Comparison of ENCODE assay signal across 8 cellular contexts in the genomic region with DNA sequence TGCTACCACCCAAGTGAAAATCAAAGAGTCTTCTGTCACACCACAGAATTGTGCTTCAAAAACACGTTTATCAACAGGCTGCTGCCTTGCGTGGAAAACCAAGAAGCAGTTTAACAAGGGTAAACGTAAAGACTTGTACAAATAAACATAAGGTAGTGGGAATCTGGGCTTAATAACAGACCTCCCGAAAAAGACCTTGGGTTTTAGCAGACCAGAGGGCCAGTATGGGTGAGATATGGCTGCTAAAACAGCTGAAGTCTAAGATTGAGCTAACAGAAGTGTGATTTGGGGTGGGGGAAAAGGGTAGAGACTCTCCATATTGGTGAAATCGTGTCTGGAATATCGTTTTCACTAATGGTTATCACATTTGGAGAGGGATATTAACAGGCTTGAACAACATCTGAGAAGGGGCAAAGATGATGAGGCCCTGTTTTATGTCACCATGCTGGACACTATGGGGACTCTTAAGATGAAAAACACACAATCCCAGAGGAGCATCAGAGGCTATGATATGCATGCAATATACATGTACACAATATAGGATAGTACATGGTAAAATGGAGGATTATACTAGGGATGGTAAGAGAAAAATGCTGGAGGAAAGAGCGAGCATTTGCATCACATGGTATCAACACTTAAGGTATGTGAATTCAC. TPM values are rescaled to one million over a fixed set of nuclear protein-coding genes. Genes with fewer than 3 reads are reported as not detected.
DNase-seq lines count a peak whose midpoint lies in the region; ATAC-seq, FAIRE-seq and TF ChIP-seq lines count a peak whose summit lies in the region.

No MANE protein-coding gene starts in this region.

- no peak overlapping the region for H4K91ac ChIP-seq in H9 (ENCODE audit: insufficient read length, low read depth, low read length)

- no CpG with 5 or more reads among the region's 7 CpGs for WGBS in H9 (ENCODE audit: extremely low coverage, insufficient read length, low lambda C conversion rate)
- WGBS in iPS DF 6.9 (ENCODE audit: insufficient coverage, insufficient read length) = no CpG with 5 or more reads among the region's 7 CpGs
- WGBS in small intestine, 3 donors = 33 to 46% (median 45%) methylated on average over 7 of the region's 7 CpGs

- ATAC-seq in HG02759 (IDR thresholded peaks at IDR 0.05; ENCODE audit: unreplicated experiment) (no peak), GM18502 (IDR thresholded peaks at IDR 0.05; ENCODE audit: poor library complexity, unreplicated experiment) (no peak)

- H3K9me3 ChIP-seq in H9 (ENCODE audit: control insufficient read depth, low read depth, low read length) (no peaks in the 10 kb centered on the region), iPS DF 6.9 (ENCODE audit: control insufficient read depth, insufficient read depth, low read length) (no peaks in the 10 kb centered on the region), small intestine (ENCODE audit: control insufficient read depth, low read depth) (no peaks in the 10 kb centered on the region)

- peaks cover 43 to 48% of the 10 kb centered on the region in 2 experiments for H3K4me1 Mint-ChIP-seq in H9
- H3K4me1 Mint-ChIP-seq in activated CD4-positive, alpha-beta memory T cell treated with anti-CD3 and anti-CD28 coated beads for 36 hours (ENCODE audit: low read depth) = peaks cover 46% of the 10 kb centered on the region

- H3K27ac ChIP-seq in H9 (ENCODE audit: insufficient read length, low read depth, low read length) = no peak overlapping the region
- H3K27ac ChIP-seq in iPS DF 6.9 (ENCODE audit: low read length) = no peak overlapping the region
- peak overlapping the region; percentile 88 to 91 for H3K27ac ChIP-seq in small intestine (ENCODE audit: low read depth in 1 of 2, low read length in 1 of 2)

- POLR2A ChIA-PET in activated CD4-positive, alpha-beta memory T cell treated with anti-CD3 and anti-CD28 coated beads for 36 hours (lab: Charles Lee) = interaction anchor here (1.6 to 3.2 kb wide), 4 partner anchors 23 to 58 kb away, joined by 6 to 24 read pairs (median 8); partner anchors contain the start of genes CAPZA1 and ST7L

- H3K4me3 ChIP-seq in iPS DF 6.9 (ENCODE audit: low read length) (peak overlapping the region; percentile 54; the same call in 1 of the 2 replicates), small intestine (ENCODE audit: low read depth in 1 of 2, low read length in 2 of 2) (peak overlapping the region; percentile 87 to 93)

- H2BK5ac ChIP-seq in H9 (ENCODE audit: insufficient read length, low read length) = no peak overlapping the region

- peak overlapping the region; percentile 95; the same call in 1 of the 2 replicates for H3K14ac ChIP-seq in H9 (ENCODE audit: insufficient read depth, low read length)

- peak overlapping the region; percentile 77 to 86 for H3K4me3 Mint-ChIP-seq in H9
- peak overlapping the region; percentile 96 for H3K4me3 Mint-ChIP-seq in activated CD4-positive, alpha-beta memory T cell treated with anti-CD3 and anti-CD28 coated beads for 36 hours

- H3K4me1 ChIP-seq in H9 (ENCODE audit: insufficient read depth, low read length) (peaks cover 6% of the 10 kb centered on the region), iPS DF 6.9 (ENCODE audit: control insufficient read depth, insufficient read depth, low read length) (peaks cover 1% of the 10 kb centered on the region; the same call in 1 of the 2 replicates), small intestine (ENCODE audit: control insufficient read depth in 2 of 2, insufficient read depth in 1 of 2, low read depth in 1 of 2, low read length in 1 of 2) (peaks cover 3 to 5% of the 10 kb centered on the region in 2 donors)

- no peak overlapping the region for H3K27ac Mint-ChIP-seq in H9
- H3K27ac Mint-ChIP-seq in activated CD4-positive, alpha-beta memory T cell treated with anti-CD3 and anti-CD28 coated beads for 36 hours = peak overlapping the region; percentile 61

- no peak overlapping the region for H3K23ac ChIP-seq in H9 (ENCODE audit: insufficient read length, low read depth, low read length)

- H2AK5ac ChIP-seq in H9 (ENCODE audit: insufficient read length, low read length) = no peak overlapping the region

- H2AFZ ChIP-seq in H9 (ENCODE audit: low read length) = peak overlapping the region; percentile 35

- H3T11ph ChIP-seq in H9 (ENCODE audit: low read length) = no peak overlapping the region

- no peak overlapping the region for H2BK15ac ChIP-seq in H9 (ENCODE audit: low read depth, low read length)

- no peak for FAIRE-seq in small intestine (lab: Jason Lieb, UNC)

- peaks cover 14% of the 10 kb centered on the region for H3K23me2 ChIP-seq in H9 (ENCODE audit: insufficient read length, low read depth, low read length, poor library complexity, severe bottlenecking)

- no peak for TF ChIP-seq CTCF in H9 (conservative IDR thresholded peaks at IDR 0.05)

- H3K4ac ChIP-seq in H9 (ENCODE audit: low read depth, low read length) = no peak overlapping the region

- DNase-seq in H9 = no peak
- no peak for DNase-seq in activated CD4-positive, alpha-beta memory T cell treated with anti-CD3 and anti-CD28 coated beads for 36 hours
- no peak for DNase-seq in iPS DF 6.9 (ENCODE audit: low read depth, low spot score)
- DNase-seq in small intestine = no peak
- no peak for DNase-seq in 8988T
- DNase-seq in NCI-H2107 (lab: John Stamatoyannopoulos, UW) = no peak

- H2BK120ac ChIP-seq in H9 (ENCODE audit: low read depth, low read length, poor library complexity, severe bottlenecking) = no peak overlapping the region

- CTCF ChIA-PET in activated CD4-positive, alpha-beta memory T cell treated with anti-CD3 and anti-CD28 coated beads for 36 hours (lab: Charles Lee) = interaction anchor here (1.0 to 1.9 kb wide), 8 partner anchors 14 to 397 kb away, joined by 3 to 7 read pairs (median 3); partner anchors contain the start of genes LRIG2 and PPM1J

- H3K9me3 Mint-ChIP-seq in H9 = no peaks in the 10 kb centered on the region
- H3K9me3 Mint-ChIP-seq in activated CD4-positive, alpha-beta memory T cell treated with anti-CD3 and anti-CD28 coated beads for 36 hours = no peaks in the 10 kb centered on the region

- peak overlapping the region; percentile 79 for H3K9ac ChIP-seq in H9 (ENCODE audit: extremely low read depth, insufficient read length, low read length)

- H3K36me3 ChIP-seq in iPS DF 6.9 (ENCODE audit: control insufficient read depth, insufficient read depth, low read length) = no peaks in the 10 kb centered on the region
- peaks cover 0 to 3% of the 10 kb centered on the region in 2 donors for H3K36me3 ChIP-seq in small intestine (ENCODE audit: control insufficient read depth in 2 of 2, insufficient read depth in 2 of 2, low read length in 2 of 2)

- intact Hi-C loops in activated CD4-positive, alpha-beta memory T cell treated with anti-CD3 and anti-CD28 coated beads for 36 hours (cut with micrococcal nuclease) = loop anchor here (2.0 to 10.0 kb wide), 2 partner anchors 29 to 171 kb away; partner anchors contain the start of gene WNT2B

- peaks cover 6% of the 10 kb centered on the region; the same call in 1 of the 2 replicates for H3K27me3 ChIP-seq in H9 (ENCODE audit: insufficient read depth, low read length)
- no peaks in the 10 kb centered on the region for H3K27me3 ChIP-seq in iPS DF 6.9 (ENCODE audit: control insufficient read depth, insufficient read depth, low read length)
- no peaks in the 10 kb centered on the region for H3K27me3 ChIP-seq in small intestine (ENCODE audit: control insufficient read depth in 2 of 2, insufficient read depth in 2 of 2, low read length in 2 of 2)

- no peak overlapping the region for H2BK20ac ChIP-seq in H9 (ENCODE audit: low read depth, low read length, poor library complexity, severe bottlenecking)

- no peak overlapping the region for H3K56ac ChIP-seq in H9 (ENCODE audit: insufficient read length, low read depth, low read length)

- H3K79me2 ChIP-seq in H9 (ENCODE audit: insufficient read depth, low read length) = peaks cover 5% of the 10 kb centered on the region; the same call in 1 of the 2 replicates

- no peak overlapping the region for H2BK12ac ChIP-seq in H9 (ENCODE audit: insufficient read length, low read depth, low read length)

- H3K18ac ChIP-seq in H9 (ENCODE audit: insufficient read length, low read depth, low read length) = no peak overlapping the region

- H4K8ac ChIP-seq in H9 (replicated peaks; ENCODE audit: insufficient read length, low read depth, low read length) = no peak overlapping the region

- H4K5ac ChIP-seq in H9 (ENCODE audit: insufficient read length, low read depth, low read length) = no peak overlapping the region

- peaks cover 12% of the 10 kb centered on the region for H3K27me3 Mint-ChIP-seq in H9 (ENCODE audit: low read depth)
- H3K27me3 Mint-ChIP-seq in activated CD4-positive, alpha-beta memory T cell treated with anti-CD3 and anti-CD28 coated beads for 36 hours = no peaks in the 10 kb centered on the region

- no peaks in the 10 kb centered on the region for H3K79me1 ChIP-seq in H9 (ENCODE audit: insufficient read depth, low read depth, low read length, poor library complexity, severe bottlenecking)

- H3K36me3 Mint-ChIP-seq in H9 (ENCODE audit: insufficient read depth in 1 of 3, low read depth in 3 of 3) = peaks cover 3 to 20% (median 12%) of the 10 kb centered on the region in 3 experiments; a peak in 5 of 7 replicates
- peaks cover 18% of the 10 kb centered on the region for H3K36me3 Mint-ChIP-seq in activated CD4-positive, alpha-beta memory T cell treated with anti-CD3 and anti-CD28 coated beads for 36 hours

- peak overlapping the region; percentile 86 for H3K4me2 ChIP-seq in H9 (ENCODE audit: insufficient read depth, insufficient read length, low read length)

- no peaks in the 10 kb centered on the region for H4K20me1 ChIP-seq in H9 (ENCODE audit: control insufficient read depth, insufficient read depth, insufficient read length)

RNA-seq across cellular contexts. Expression of gene MOV10, which starts 1.4 kb away (rescaled TPM):
- 77.8 and 80.4 TPM in 2 replicates for total RNA-seq in H9 (2021)
- 10 to 100 TPM; 57.7 to 63.1 TPM for total RNA-seq in activated CD4-positive, alpha-beta memory T cell treated with anti-CD3 and anti-CD28 coated beads for 36 hours
- 100 to 1,000 TPM in 1 of 3 donors, 10 to 100 TPM in 2; 53.2 to 222 (median 92.4) TPM for polyA plus RNA-seq in small intestine

RNA-seq across cellular contexts. Expression of gene RHOC, which starts 31.1 kb away (rescaled TPM):
- 68.9 and 78.2 TPM in 2 replicates for total RNA-seq in H9 (2021)
- 10 to 100 TPM; 50.1 to 51.6 TPM for total RNA-seq in activated CD4-positive, alpha-beta memory T cell treated with anti-CD3 and anti-CD28 coated beads for 36 hours
- polyA plus RNA-seq in small intestine = 1,000 to 10,000 TPM in 2 of 3 donors, 100 to 1,000 TPM in 1; 235 to 1,126 (median 1,023) TPM

RNA-seq across cellular contexts. Expression of gene PPM1J, which starts 39.3 kb away (rescaled TPM):
- 12.7 and 13.2 TPM in 2 replicates for total RNA-seq in H9 (2021)
- 1 to 10 TPM in 1 of 2 experiments, under 1 TPM in 1; 0.69 to 1.2 TPM for total RNA-seq in activated CD4-positive, alpha-beta memory T cell treated with anti-CD3 and anti-CD28 coated beads for 36 hours
- under 1 TPM in 1 of 3 donors, not detected in 2; 1.00 TPM for polyA plus RNA-seq in small intestine

RNA-seq across cellular contexts. Expression of gene CAPZA1, which starts 56.2 kb away (rescaled TPM):
- 108 and 114 TPM in 2 replicates for total RNA-seq in H9 (2021)
- total RNA-seq in activated CD4-positive, alpha-beta memory T cell treated with anti-CD3 and anti-CD28 coated beads for 36 hours = 100 to 1,000 TPM; 261 to 274 TPM
- polyA plus RNA-seq in small intestine = 100 to 1,000 TPM in 1 of 3 donors, 10 to 100 TPM in 2; 76.2 to 106 (median 78.4) TPM

RNA-seq across cellular contexts. Expression of gene ST7L, which starts 56.9 kb away (rescaled TPM):
- 15.4 and 16.0 TPM in 2 replicates for total RNA-seq in H9 (2021)
- total RNA-seq in activated CD4-positive, alpha-beta memory T cell treated with anti-CD3 and anti-CD28 coated beads for 36 hours = 10 to 100 TPM; 11.2 to 15.4 TPM
- 10 to 100 TPM in 2 of 3 donors, 1 to 10 TPM in 1; 6.3 to 17.0 (median 10.1) TPM for polyA plus RNA-seq in small intestine

Comparison
In these comparisons a context has a peak if more than half of its experiments do, and no peak if none do; other contexts are left out.
1. H3K27ac ChIP-seq: peak in small intestine (2 of 2); none in H9 (single experiment) and iPS DF 6.9 (single experiment).